Comparison of ENCODE assay signal across 8 cellular contexts in genomic region chr5:72248352-72249032, GRCh38.
A peak's percentile ranks its signal among the peaks of the same experiment; 100 is the strongest.
DNase-seq lines count a peak whose midpoint lies in the region; ATAC-seq and TF ChIP-seq lines count a peak whose summit lies in the region.

No MANE protein-coding gene starts in this region.

- DNase-seq in COLO829 (ENCODE audit: low spot score) (peak; percentile 46), NCI-H460 (ENCODE audit: extremely low read depth, low read depth) (peak; percentile 45), epithelial cell of esophagus (ENCODE audit: low read depth) (peak; percentile 74), omental fat pad (ENCODE audit: low spot score) (no peak), NCI-H146 (lab: John Stamatoyannopoulos, UW) (no peak)
- DNase-seq in activated CD4-positive, alpha-beta T cell treated with anti-CD3 and anti-CD28 coated beads, Interleukin-2, amount 50 U/mL, for 48 hours = no peak
- no peak for DNase-seq in CD4-positive, alpha-beta memory T cell

- peaks cover 7 to 17% (median 13%) of the 10 kb centered on the region in 4 donors for H3K4me1 Mint-ChIP-seq in CD4-positive, alpha-beta memory T cell

- no peaks in the 10 kb centered on the region for H3K9me3 ChIP-seq in CD4-positive, alpha-beta memory T cell (ENCODE audit: control insufficient read depth in 1 of 2, low read length in 2 of 2)

- TF ChIP-seq CTCF in epithelial cell of esophagus (IDR thresholded peaks at IDR 0.05; ENCODE audit: insufficient read depth, low read depth, low read length, missing control alignments) (no peak), omental fat pad (IDR thresholded peaks at IDR 0.05) (no peak)

- H3K4me3 Mint-ChIP-seq in CD4-positive, alpha-beta memory T cell = no peak overlapping the region

- H3K27me3 Mint-ChIP-seq in CD4-positive, alpha-beta memory T cell = no peaks in the 10 kb centered on the region

- peaks cover 9 to 21% of the 10 kb centered on the region in 2 donors for H3K36me3 Mint-ChIP-seq in CD4-positive, alpha-beta memory T cell

- POLR2A ChIA-PET in CD4-positive, alpha-beta memory T cell (lab: Charles Lee; ENCODE audit: partially characterized antibody) = no interaction called here

- no peaks in the 10 kb centered on the region for H3K36me3 ChIP-seq in CD4-positive, alpha-beta memory T cell (ENCODE audit: insufficient read depth, low read length)

- H3K4me3 ChIP-seq in epithelial cell of esophagus (ENCODE audit: low read length) = no peak overlapping the region
- H3K4me3 ChIP-seq in CD4-positive, alpha-beta memory T cell (ENCODE audit: low read length in 2 of 2) = no peak overlapping the region

- H3K27ac Mint-ChIP-seq in CD4-positive, alpha-beta memory T cell = no peak overlapping the region

- H3K4me1 ChIP-seq in CD4-positive, alpha-beta memory T cell (ENCODE audit: insufficient read depth, low read length) = no peaks in the 10 kb centered on the region

- CTCF ChIA-PET in CD4-positive, alpha-beta memory T cell (lab: Charles Lee; ENCODE audit: partially characterized antibody) = interaction anchor here (0.6 to 1.5 kb wide), 3 partner anchors 10 to 47 kb away, joined by 3 to 5 read pairs (median 3); no protein-coding TSS in a partner anchor

- no peaks in the 10 kb centered on the region for H3K9me3 Mint-ChIP-seq in CD4-positive, alpha-beta memory T cell

- no peak overlapping the region for H3K27ac ChIP-seq in CD4-positive, alpha-beta memory T cell (ENCODE audit: low read depth, low read length)

- H3K27me3 ChIP-seq in CD4-positive, alpha-beta memory T cell (ENCODE audit: insufficient read depth, low read length) = no peaks in the 10 kb centered on the region

- intact Hi-C loops in CD4-positive, alpha-beta memory T cell (cut with micrococcal nuclease) = no loop called here

- ATAC-seq in omental fat pad (ENCODE audit: low FRiP score) = peak; percentile 61
- no peak for ATAC-seq in HG02763 (IDR thresholded peaks at IDR 0.05; ENCODE audit: unreplicated experiment)

Comparison
In these comparisons a context has a peak if more than half of its experiments do, and no peak if none do; other contexts are left out.
1. DNase-seq: peak in COLO829 (single experiment), NCI-H460 (single experiment) and epithelial cell of esophagus (single experiment); none in omental fat pad (single experiment), NCI-H146 (single experiment), activated CD4-positive, alpha-beta T cell treated with anti-CD3 and anti-CD28 coated beads, Interleukin-2, amount 50 U/mL, for 48 hours (0 of 2) and CD4-positive, alpha-beta memory T cell (0 of 5).